ENCODE assay signal across 11 cellular contexts in the genomic region with DNA sequence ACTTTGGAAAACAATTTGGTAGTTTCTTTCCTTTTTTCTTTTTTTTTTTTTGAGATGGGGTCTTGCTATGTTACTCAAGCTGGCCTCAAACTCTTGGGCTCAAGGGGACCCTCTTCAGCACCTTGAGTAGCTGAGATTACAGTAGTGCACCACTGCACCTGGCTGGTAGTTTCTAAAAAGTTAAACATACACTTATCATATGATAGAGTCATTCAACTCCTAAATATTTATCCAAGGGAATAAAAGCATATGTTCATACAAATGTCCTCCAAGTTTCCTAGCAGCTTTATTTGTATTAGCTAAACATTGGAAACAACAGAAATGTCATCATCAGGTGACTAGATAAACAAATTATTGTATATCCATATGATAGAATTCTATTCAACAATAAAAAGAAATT.
"Had no signal": no experiment of that assay in that cellular context is flagged by ENCODE, and none has a peak within 500 bp of the region (broad histone marks: within the 10 kb centered on the region; RNA-seq: fewer than 3 reads in every experiment).

No MANE protein-coding gene starts in this region.

- H3K4me3 Mint-ChIP-seq: HFFc6 had no signal

- H3K4me3 ChIP-seq: GM23248, HAP-1 had no signal

- DNase-seq: GM23248, GOT3, H7, HFFc6, IMR-90, KBM-7 had no signal

- H3K27ac Mint-ChIP-seq: HFFc6 had no signal

- H3K9me3 ChIP-seq: HAP-1 had no signal

- H3K4me2 ChIP-seq: KMS-11 had no signal

- H2AFZ ChIP-seq: GM23248 had no signal

- H3K36me3 ChIP-seq: HAP-1 had no signal

- H3K27ac ChIP-seq: GM23248, HL-60, KMS-11 had no signal

- FAIRE-seq: HepG2 had no signal

- H3K9ac ChIP-seq: GM23248, KMS-11 had no signal

- ATAC-seq: HCT116, HepG2 had no signal

- H3K4me1 ChIP-seq: HAP-1 had no signal
